Comparison of ENCODE assay signal across 10 cellular contexts in the genomic region with DNA sequence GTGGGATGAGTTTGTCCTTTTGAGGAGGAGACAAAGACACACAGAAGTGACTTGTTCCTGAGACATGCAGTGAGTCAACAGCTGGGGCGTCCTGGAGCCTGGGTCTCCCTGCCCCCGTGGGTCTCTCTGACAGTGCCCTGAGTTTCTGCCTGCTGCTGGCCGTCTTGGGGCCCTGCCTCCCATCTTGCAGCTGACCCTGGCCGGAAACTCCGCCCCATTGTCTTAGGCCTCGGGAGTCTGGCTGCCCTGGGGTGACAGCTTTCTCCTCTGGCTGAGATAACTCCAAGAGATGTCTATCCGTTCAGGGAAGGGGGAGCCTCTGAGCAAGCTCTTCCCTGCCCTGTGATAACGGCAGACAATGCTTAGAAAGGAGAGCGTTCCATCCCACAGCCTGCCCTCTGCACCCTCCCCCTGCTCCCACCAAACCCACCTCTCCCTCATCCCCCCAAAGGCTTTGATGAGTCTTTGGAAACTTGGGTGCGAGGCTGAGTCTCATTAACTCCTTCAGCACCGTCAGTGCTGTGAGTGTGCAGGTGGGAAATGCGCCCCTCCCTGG.
DNase-seq lines count a peak whose midpoint lies in the region; TF ChIP-seq lines count a peak whose summit lies in the region.
"Had no signal": no experiment of that assay in that cellular context is flagged by ENCODE, and none has a peak within 500 bp of the region (broad histone marks: within the 10 kb centered on the region; RNA-seq: fewer than 3 reads in every experiment).

No MANE protein-coding gene starts in this region.

- peak; percentile 14 for TF ChIP-seq CTCF in astrocyte of the spinal cord (IDR thresholded peaks at IDR 0.05; ENCODE audit: low read depth, low read length)

- no peak overlapping the region for H3K9ac ChIP-seq in iPS-18a (ENCODE audit: low read length)
- peak overlapping the region; percentile 44 for H3K9ac ChIP-seq in skeletal muscle satellite cell (ENCODE audit: low read depth, low read length)

- peaks cover 28% of the 10 kb centered on the region for H3K4me1 ChIP-seq in iPS-18a (ENCODE audit: control insufficient read depth, low read depth, low read length)
- peaks cover 73% of the 10 kb centered on the region for H3K4me1 ChIP-seq in skeletal muscle satellite cell (ENCODE audit: control insufficient read depth, insufficient read depth, low read length)

- peak overlapping the region; percentile 37 for H3K4me2 ChIP-seq in skeletal muscle satellite cell (ENCODE audit: low read length)

- H3K36me3 ChIP-seq in iPS-18a (ENCODE audit: control insufficient read depth, low read depth, low read length): no peaks in the 10 kb centered on the region
- no peaks in the 10 kb centered on the region for H3K36me3 ChIP-seq in skeletal muscle satellite cell (ENCODE audit: insufficient read depth, low read length)
- H3K36me3 ChIP-seq: ascending aorta had no signal

- DNase-seq in HPDE6-E6E7 (ENCODE audit: extremely low spot score) (peak; percentile 86), astrocyte of the spinal cord (ENCODE audit: low read depth, low spot score) (peak; percentile 56), superior temporal gyrus (ENCODE audit: extremely low spot score) (no peak), NCI-H1417 (lab: John Stamatoyannopoulos, UW) (no peak), NCI-H345 (lab: John Stamatoyannopoulos, UW) (no peak), DMS114 treated with DMSO at 0.1 percent for 48 hours (lab: John Stamatoyannopoulos, UW; ENCODE audit: unreplicated experiment) (no peak)
- DNase-seq: NCI-H2107 had no signal

- H3K9me3 ChIP-seq in iPS-18a (ENCODE audit: control insufficient read depth, low read depth, low read length) (no peaks in the 10 kb centered on the region), skeletal muscle satellite cell (replicated peaks; ENCODE audit: low read length) (no peaks in the 10 kb centered on the region)
- H3K9me3 ChIP-seq: ascending aorta had no signal

- H3K4me3 ChIP-seq in astrocyte of the spinal cord (ENCODE audit: low read depth, low read length): no peak overlapping the region
- peak overlapping the region; percentile 11 for H3K4me3 ChIP-seq in iPS-18a (ENCODE audit: low read length)
- no peak overlapping the region for H3K4me3 ChIP-seq in skeletal muscle satellite cell (ENCODE audit: low read length)
- H3K4me3 ChIP-seq: ascending aorta had no signal

- H3K27me3 ChIP-seq in iPS-18a (ENCODE audit: control insufficient read depth, insufficient read depth, low read length) (peaks cover 5% of the 10 kb centered on the region), skeletal muscle satellite cell (ENCODE audit: control insufficient read depth, insufficient read depth, low read length) (no peaks in the 10 kb centered on the region)
- H3K27me3 ChIP-seq: ascending aorta had no signal

- in situ Hi-C loops in astrocyte of the spinal cord (cut with HindIII; ENCODE audit: low sequenced_read_pairs): no loop called here

- peak overlapping the region; percentile 34 for H3K27ac ChIP-seq in iPS-18a (ENCODE audit: low read length)

Comparison
In these comparisons a context has a peak if more than half of its experiments do, and no peak if none do; other contexts are left out.
1. DNase-seq: peak in HPDE6-E6E7 (single experiment) and astrocyte of the spinal cord (single experiment); none in superior temporal gyrus (single experiment), NCI-H1417 (0 of 3), NCI-H345 (single experiment) and DMS114 treated with DMSO at 0.1 percent for 48 hours (single experiment).